11 cellular contexts compared by ENCODE assay signal in the genomic region with DNA sequence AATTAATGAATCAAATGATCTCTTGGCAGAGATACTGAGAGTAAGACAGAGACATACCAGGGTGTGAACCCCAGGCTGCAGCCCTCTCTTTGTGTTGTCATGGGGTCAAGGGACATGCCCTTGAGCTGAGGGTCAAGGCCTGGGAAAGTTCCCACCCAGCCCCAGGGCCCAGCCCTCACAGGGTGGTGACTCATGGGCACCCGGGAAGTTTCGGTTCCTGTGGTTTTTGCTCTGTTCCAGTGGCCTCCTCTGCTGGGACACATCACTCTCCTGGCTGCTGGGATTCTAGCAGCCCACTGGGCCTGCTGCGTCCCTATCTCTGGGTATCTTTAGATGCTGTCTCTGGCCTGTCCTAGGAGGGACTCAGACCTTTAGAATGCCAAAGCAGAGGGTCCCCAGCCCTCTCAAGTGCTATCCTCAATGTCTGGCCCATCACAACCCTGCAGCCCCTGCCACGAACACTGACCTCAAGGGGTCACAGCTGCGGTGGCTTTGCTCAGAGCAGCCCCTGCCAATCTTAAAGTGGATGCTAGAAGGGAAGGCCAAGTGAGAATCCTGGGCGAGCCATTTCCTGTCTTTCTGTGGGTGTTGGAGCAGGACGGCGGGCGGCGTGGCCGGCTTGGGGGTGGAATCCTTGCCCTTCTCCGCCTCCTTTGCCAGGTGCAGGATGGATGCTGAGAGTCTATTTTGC.
A peak's percentile ranks its signal among the peaks of the same experiment; 100 is the strongest.
DNase-seq lines count a peak whose midpoint lies in the region; ATAC-seq, FAIRE-seq and TF ChIP-seq lines count a peak whose summit lies in the region.
"Had no signal": no experiment of that assay in that cellular context is flagged by ENCODE, and none has a peak within 500 bp of the region (broad histone marks: within the 10 kb centered on the region; RNA-seq: fewer than 3 reads in every experiment).

No MANE protein-coding gene starts in this region.

- TF ChIP-seq RAD21 in HepG2 (CRISPR knock-in tag; IDR thresholded peaks at IDR 0.05): no peak

- no peak overlapping the region for H3K27ac ChIP-seq in HepG2 (ENCODE audit: extremely low read length, insufficient read depth, low read length)
- H3K27ac ChIP-seq: SK-N-MC, vagina had no signal

- no TSS peak for BruUV-seq in HepG2 (replicated peaks; lab: Mats Ljungman, UMichigan)

- peaks cover 21% of the 10 kb centered on the region for H3K4me1 Mint-ChIP-seq in activated T-helper 17 cell treated with anti-CD3 and anti-CD28 coated beads, Interleukin-2, amount 50 U/mL, for 72 hours
- H3K4me1 Mint-ChIP-seq in type B pancreatic cell (ENCODE audit: unreplicated experiment): peaks cover 28% of the 10 kb centered on the region
- H3K4me1 Mint-ChIP-seq in glutamatergic neuron (ENCODE audit: low read depth, unreplicated experiment): peaks cover 22% of the 10 kb centered on the region

- CTCF ChIA-PET in HepG2 (lab: Yijun Ruan, JAX; ENCODE audit: low intra/inter-chr PET ratio, low total read pairs): interaction anchor here (0.6 kb wide), 1 partner anchor 48 kb away, joined by 3 read pairs; no protein-coding TSS in a partner anchor

- H3K27me3 ChIP-seq in H7 (ENCODE audit: control insufficient read depth, insufficient read depth, low read length) (no peaks in the 10 kb centered on the region), HepG2 (ENCODE audit: control insufficient read depth in 1 of 2, insufficient read depth in 2 of 2, low read length in 2 of 2) (peaks cover 6 to 26% of the 10 kb centered on the region in 2 experiments; a peak in 3 of 5 replicates), HAP-1 (ENCODE audit: low read depth) (no peaks in the 10 kb centered on the region), BE2C (no peaks in the 10 kb centered on the region)
- H3K27me3 ChIP-seq: vagina had no signal

- H3K4me2 ChIP-seq in HepG2 (ENCODE audit: low read depth, low read length): no peak overlapping the region

- H3K9me3 ChIP-seq in HepG2 (ENCODE audit: low read length) (no peaks in the 10 kb centered on the region), HAP-1 (no peaks in the 10 kb centered on the region), BE2C (no peaks in the 10 kb centered on the region)
- H3K9me3 ChIP-seq: vagina had no signal

- no peaks in the 10 kb centered on the region for H3K27me3 Mint-ChIP-seq in activated T-helper 17 cell treated with anti-CD3 and anti-CD28 coated beads, Interleukin-2, amount 50 U/mL, for 72 hours
- peaks cover 12% of the 10 kb centered on the region for H3K27me3 Mint-ChIP-seq in type B pancreatic cell
- peaks cover 11% of the 10 kb centered on the region for H3K27me3 Mint-ChIP-seq in glutamatergic neuron (ENCODE audit: unreplicated experiment)

- H3K79me2 ChIP-seq in HepG2 (ENCODE audit: insufficient read depth, low read length): no peaks in the 10 kb centered on the region

- TF ChIP-seq POLR2A in HepG2 (IDR thresholded peaks at IDR 0.05; ENCODE audit: insufficient read depth in 1 of 2, low read depth in 2 of 2, low read length in 2 of 2): no peak

- peak; percentile 65 for DNase-seq in ACHN
- peak; percentile 24 for DNase-seq in H7
- no peak for DNase-seq in HepG2 (ENCODE audit: low spot score)
- no peak for DNase-seq in HAP-1 (ENCODE audit: low spot score in 2 of 2)
- no peak for DNase-seq in type B pancreatic cell (ENCODE audit: extremely low spot score, unreplicated experiment)
- no peak for DNase-seq in glutamatergic neuron
- no peak for DNase-seq in BE2C
- DNase-seq: DND-41 had no signal

- 0 out of 2 replicates have a peak, but pooled peaks cover 2% of the 10 kb centered on the region for H4K20me1 ChIP-seq in HepG2 (ENCODE audit: insufficient read depth, low read length)

- TF ChIP-seq CTCF in HepG2 (CRISPR knock-in tag; IDR thresholded peaks at IDR 0.05) (no peak), type B pancreatic cell (conservative IDR thresholded peaks at IDR 0.05) (no peak), glutamatergic neuron (IDR thresholded peaks at IDR 0.05; ENCODE audit: partially characterized antibody, unreplicated experiment) (no peak), BE2C (IDR thresholded peaks at IDR 0.05; ENCODE audit: low read depth, low read length) (no peak)

- TF ChIP-seq EP300 in HepG2 (IDR thresholded peaks at IDR 0.05; ENCODE audit: low read depth in 2 of 2, low read length in 2 of 2): no peak
- no peak for TF ChIP-seq EP300 in HepG2 (CRISPR knock-in tag; IDR thresholded peaks at IDR 0.05; ENCODE audit: borderline replicate concordance)

- H2AFZ ChIP-seq in HepG2 (ENCODE audit: low read length): no peak overlapping the region

- POLR2A ChIA-PET in HepG2 (lab: Yijun Ruan, JAX): no interaction called here

- intact Hi-C loops in HepG2 (cut with micrococcal nuclease; ENCODE audit: unreplicated experiment): no loop called here

- H3K36me3 Mint-ChIP-seq in activated T-helper 17 cell treated with anti-CD3 and anti-CD28 coated beads, Interleukin-2, amount 50 U/mL, for 72 hours (ENCODE audit: low read depth): no peaks in the 10 kb centered on the region
- H3K36me3 Mint-ChIP-seq in type B pancreatic cell (no peaks in the 10 kb centered on the region), glutamatergic neuron (ENCODE audit: unreplicated experiment) (no peaks in the 10 kb centered on the region)

- H3K36me3 ChIP-seq in H7 (replicated peaks; ENCODE audit: control insufficient read depth, insufficient read depth, low read length) (no peaks in the 10 kb centered on the region), HepG2 (replicated peaks in 1 of 2; ENCODE audit: control insufficient read depth in 1 of 2, insufficient read depth in 2 of 2, low read length in 2 of 2) (no peaks in the 10 kb centered on the region), HAP-1 (replicated peaks) (no peaks in the 10 kb centered on the region), BE2C (no peaks in the 10 kb centered on the region)
- H3K36me3 ChIP-seq: vagina had no signal

- no peak for FAIRE-seq in HepG2 (lab: Jason Lieb, UNC)

- in situ Hi-C loops in ACHN (cut with HindIII; ENCODE audit: low pct_ligation_motif_present, low pct_unique_long_range_greater_than_20kb, low sequenced_read_pairs): no loop called here
- in situ Hi-C loops in HepG2 (cut with HindIII; ENCODE audit: extremely low pct_ligation_motif_present, low pct_unique_long_range_greater_than_20kb): no loop called here
- in situ Hi-C loops in HAP-1 (cut with MboI; ENCODE audit: low sequenced_read_pairs): no loop called here

- no peak overlapping the region for H3K9ac ChIP-seq in HepG2 (ENCODE audit: insufficient read depth, low read depth, low read length)

- H3K4me3 Mint-ChIP-seq in activated T-helper 17 cell treated with anti-CD3 and anti-CD28 coated beads, Interleukin-2, amount 50 U/mL, for 72 hours: no peak overlapping the region
- H3K4me3 Mint-ChIP-seq in type B pancreatic cell: no peak overlapping the region
- H3K4me3 Mint-ChIP-seq in glutamatergic neuron (ENCODE audit: unreplicated experiment): no peak overlapping the region

- ATAC-seq in activated T-helper 17 cell treated with anti-CD3 and anti-CD28 coated beads, Interleukin-2, amount 50 U/mL, for 72 hours (replicated peaks): peak; percentile 83
- ATAC-seq in HepG2: no peak

- H3K4me3 ChIP-seq in H7 (ENCODE audit: insufficient read depth, low read depth, low read length) (no peak overlapping the region), HepG2 (replicated peaks in 1 of 3; ENCODE audit: insufficient read depth in 1 of 3, low read depth in 2 of 3, low read length in 3 of 3) (no peak overlapping the region), HAP-1 (no peak overlapping the region), BE2C (ENCODE audit: low read depth, low read length) (no peak overlapping the region)
- H3K4me3 ChIP-seq: SK-N-MC, vagina had no signal

- no peak overlapping the region for H3K27ac Mint-ChIP-seq in activated T-helper 17 cell treated with anti-CD3 and anti-CD28 coated beads, Interleukin-2, amount 50 U/mL, for 72 hours
- H3K27ac Mint-ChIP-seq in type B pancreatic cell: no peak overlapping the region
- no peak overlapping the region for H3K27ac Mint-ChIP-seq in glutamatergic neuron (ENCODE audit: unreplicated experiment)

- WGBS in HepG2 (ENCODE audit: low lambda C conversion rate): 64% methylated on average over 6 of the region's 12 CpGs

- H3K4me1 ChIP-seq in HepG2 (ENCODE audit: insufficient read depth, low read length) (peaks cover 8% of the 10 kb centered on the region; the same call in 1 of the 2 replicates), HAP-1 (peaks cover 2% of the 10 kb centered on the region; the same call in 1 of the 2 replicates), BE2C (peaks cover 39% of the 10 kb centered on the region)

- no peaks in the 10 kb centered on the region for H3K9me3 Mint-ChIP-seq in activated T-helper 17 cell treated with anti-CD3 and anti-CD28 coated beads, Interleukin-2, amount 50 U/mL, for 72 hours
- H3K9me3 Mint-ChIP-seq in type B pancreatic cell (no peaks in the 10 kb centered on the region), glutamatergic neuron (ENCODE audit: unreplicated experiment) (peaks cover 10% of the 10 kb centered on the region)

TF ChIP-seq in HepG2, 621 proteins besides CTCF, POLR2A, EP300 and RAD21 (continues in another document):
- TF ChIP-seq SMAD3 (CRISPR knock-in tag; IDR thresholded peaks at IDR 0.05) (no peak), HOXD1 (CRISPR knock-in tag; IDR thresholded peaks at IDR 0.05) (no peak), GATA4 (IDR thresholded peaks at IDR 0.05; ENCODE audit: borderline replicate concordance, low read depth) (no peak), NR2C2 (CRISPR knock-in tag; IDR thresholded peaks at IDR 0.05; ENCODE audit: borderline replicate concordance) (0 out of 2 replicates have a peak, but pooled peaks have one; percentile 38), ZNF557 (CRISPR knock-in tag; IDR thresholded peaks at IDR 0.05) (no peak), STAG1 (CRISPR knock-in tag; IDR thresholded peaks at IDR 0.05) (no peak), FOSL2 (CRISPR knock-in tag; IDR thresholded peaks at IDR 0.05) (peak; percentile 37)

Comparison
In these comparisons a context has a peak if more than half of its experiments do, and no peak if none do; other contexts are left out.
1. DNase-seq: peak in ACHN (single experiment) and H7 (single experiment); none in HepG2 (single experiment), HAP-1 (0 of 2), type B pancreatic cell (single experiment), glutamatergic neuron (single experiment) and BE2C (single experiment).